Comparison of ENCODE assay signal across 7 cellular contexts in the genomic region with DNA sequence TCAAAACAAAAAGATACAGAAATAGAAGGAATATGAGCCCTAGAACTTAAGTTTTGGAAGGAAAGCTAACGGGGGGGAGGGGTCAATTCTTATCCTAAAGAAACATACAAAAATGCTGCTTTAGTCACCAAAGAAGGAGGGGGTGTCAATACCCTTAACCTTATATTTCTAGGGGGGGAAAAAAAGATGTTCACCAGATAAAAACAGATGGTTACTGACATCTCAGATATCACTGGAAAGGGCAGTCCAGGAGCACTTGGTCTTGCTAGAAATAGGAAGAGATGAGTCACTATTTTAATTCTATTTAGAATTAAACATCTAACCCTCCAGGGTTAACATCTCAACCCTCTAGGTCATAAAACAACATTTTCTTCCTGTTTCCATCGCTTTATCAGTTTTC. TPM values are rescaled to one million over a fixed set of nuclear protein-coding genes. Genes with fewer than 3 reads are reported as not detected.
DNase-seq lines count a peak whose midpoint lies in the region; ATAC-seq lines count a peak whose summit lies in the region.

No MANE protein-coding gene starts in this region.

- peak overlapping the region; percentile 91 for H3K4me3 Mint-ChIP-seq in activated CD4-positive, alpha-beta memory T cell treated with anti-CD3 and anti-CD28 coated beads for 36 hours
- peak overlapping the region; percentile 89 to 93 for H3K4me3 Mint-ChIP-seq in stimulated activated naive B cell treated with anti-CD40 and anti-IgM and Interleukin-4, amounts not matched to agents 10 μg/mL and 1 μg/mL and 100 μg/mL, for 72 hours

- no peak overlapping the region for H3K9ac ChIP-seq in HUES48 (ENCODE audit: low read depth, low read length)
- H3K9ac ChIP-seq in iPS-15b (ENCODE audit: low read depth, low read length) = no peak overlapping the region

- H3K27ac ChIP-seq in HUES48 (ENCODE audit: low read depth, low read length) = peak overlapping the region; percentile 87

- CTCF ChIA-PET in activated CD4-positive, alpha-beta memory T cell treated with anti-CD3 and anti-CD28 coated beads for 36 hours (lab: Charles Lee) = interaction anchor here (1.8 to 12.8 kb wide), 8 partner anchors 9 to 53 kb away, joined by 5 to 364 read pairs (median 32); a partner anchor contains a TSS

- peaks cover 22% of the 10 kb centered on the region for H3K36me3 Mint-ChIP-seq in activated CD4-positive, alpha-beta memory T cell treated with anti-CD3 and anti-CD28 coated beads for 36 hours
- peaks cover 23 to 42% of the 10 kb centered on the region in 2 donors for H3K36me3 Mint-ChIP-seq in stimulated activated naive B cell treated with anti-CD40 and anti-IgM and Interleukin-4, amounts not matched to agents 10 μg/mL and 1 μg/mL and 100 μg/mL, for 72 hours

- H3K36me3 ChIP-seq in HUES48 (ENCODE audit: control insufficient read depth, insufficient read depth, low read length) = peaks cover 30% of the 10 kb centered on the region
- no peaks in the 10 kb centered on the region for H3K36me3 ChIP-seq in iPS-15b (ENCODE audit: control insufficient read depth, insufficient read depth, low read length)

- no peak for ATAC-seq in stimulated activated naive B cell treated with anti-CD40 and anti-IgM and Interleukin-4, amounts not matched to agents 10 μg/mL and 1 μg/mL and 100 μg/mL, for 72 hours (replicated peaks)
- ATAC-seq in HG02884 (IDR thresholded peaks at IDR 0.05; ENCODE audit: unreplicated experiment) = no peak

- no peak for DNase-seq in activated CD4-positive, alpha-beta memory T cell treated with anti-CD3 and anti-CD28 coated beads for 36 hours
- no peak for DNase-seq in stimulated activated naive B cell treated with anti-CD40 and anti-IgM and Interleukin-4, amounts not matched to agents 10 μg/mL and 1 μg/mL and 100 μg/mL, for 72 hours
- DNase-seq in NCI-H748 (lab: John Stamatoyannopoulos, UW; ENCODE audit: unreplicated experiment) = no peak
- no peak for DNase-seq in DMS53 treated with DMSO at 0.1 percent for 48 hours (lab: John Stamatoyannopoulos, UW; ENCODE audit: unreplicated experiment)

- no peaks in the 10 kb centered on the region for H3K9me3 ChIP-seq in HUES48 (ENCODE audit: control insufficient read depth, insufficient read depth, low read length)
- H3K9me3 ChIP-seq in iPS-15b (ENCODE audit: control insufficient read depth, insufficient read depth, low read length) = no peaks in the 10 kb centered on the region

- H3K4me1 ChIP-seq in HUES48 (ENCODE audit: control insufficient read depth, insufficient read depth, low read length) (peaks cover 40% of the 10 kb centered on the region), iPS-15b (ENCODE audit: control insufficient read depth, insufficient read depth, low read length) (peaks cover 15% of the 10 kb centered on the region)

- H3K4me3 ChIP-seq in HUES48 (ENCODE audit: low read depth, low read length) (peak overlapping the region; percentile 77), iPS-15b (ENCODE audit: low read depth, low read length) (peak overlapping the region; percentile 42)

- peaks cover 59% of the 10 kb centered on the region for H3K4me1 Mint-ChIP-seq in activated CD4-positive, alpha-beta memory T cell treated with anti-CD3 and anti-CD28 coated beads for 36 hours (ENCODE audit: low read depth)
- peaks cover 37 to 68% of the 10 kb centered on the region in 2 donors for H3K4me1 Mint-ChIP-seq in stimulated activated naive B cell treated with anti-CD40 and anti-IgM and Interleukin-4, amounts not matched to agents 10 μg/mL and 1 μg/mL and 100 μg/mL, for 72 hours

- H3K27ac Mint-ChIP-seq in activated CD4-positive, alpha-beta memory T cell treated with anti-CD3 and anti-CD28 coated beads for 36 hours = peak overlapping the region; percentile 98
- H3K27ac Mint-ChIP-seq in stimulated activated naive B cell treated with anti-CD40 and anti-IgM and Interleukin-4, amounts not matched to agents 10 μg/mL and 1 μg/mL and 100 μg/mL, for 72 hours = peak overlapping the region; percentile 91

- H3K27me3 ChIP-seq in HUES48 (ENCODE audit: control insufficient read depth, insufficient read depth, low read length) (no peaks in the 10 kb centered on the region), iPS-15b (ENCODE audit: control insufficient read depth, insufficient read depth, low read length) (no peaks in the 10 kb centered on the region)

- no peaks in the 10 kb centered on the region for H3K9me3 Mint-ChIP-seq in activated CD4-positive, alpha-beta memory T cell treated with anti-CD3 and anti-CD28 coated beads for 36 hours
- H3K9me3 Mint-ChIP-seq in stimulated activated naive B cell treated with anti-CD40 and anti-IgM and Interleukin-4, amounts not matched to agents 10 μg/mL and 1 μg/mL and 100 μg/mL, for 72 hours = no peaks in the 10 kb centered on the region

- intact Hi-C loops in activated CD4-positive, alpha-beta memory T cell treated with anti-CD3 and anti-CD28 coated beads for 36 hours (cut with micrococcal nuclease) = loop anchor here (10.0 kb wide), 1 partner anchor 478 kb away; no protein-coding TSS in a partner anchor

- no peaks in the 10 kb centered on the region for H3K27me3 Mint-ChIP-seq in activated CD4-positive, alpha-beta memory T cell treated with anti-CD3 and anti-CD28 coated beads for 36 hours
- H3K27me3 Mint-ChIP-seq in stimulated activated naive B cell treated with anti-CD40 and anti-IgM and Interleukin-4, amounts not matched to agents 10 μg/mL and 1 μg/mL and 100 μg/mL, for 72 hours = no peaks in the 10 kb centered on the region

- POLR2A ChIA-PET in activated CD4-positive, alpha-beta memory T cell treated with anti-CD3 and anti-CD28 coated beads for 36 hours (lab: Charles Lee) = interaction anchor here (1.4 to 6.6 kb wide), 5 partner anchors 8 to 30 kb away, joined by 4 to 51 read pairs (median 10); a partner anchor contains a TSS

RNA-seq across cellular contexts. Expression of a gene that starts 1.7 kb away (rescaled TPM):
- total RNA-seq in activated CD4-positive, alpha-beta memory T cell treated with anti-CD3 and anti-CD28 coated beads for 36 hours = 100 to 1,000 TPM; 225 to 227 TPM

RNA-seq across cellular contexts. Expression of a gene that starts 19.5 kb away (rescaled TPM):
- 10 to 100 TPM; 65.2 to 71.5 TPM for total RNA-seq in activated CD4-positive, alpha-beta memory T cell treated with anti-CD3 and anti-CD28 coated beads for 36 hours

RNA-seq across cellular contexts. Expression of a gene that starts 19.7 kb away (rescaled TPM):
- total RNA-seq in activated CD4-positive, alpha-beta memory T cell treated with anti-CD3 and anti-CD28 coated beads for 36 hours = 10 to 100 TPM; 17.8 to 17.9 TPM

RNA-seq across cellular contexts. Expression of a gene that starts 34.1 kb away (rescaled TPM):
- total RNA-seq in activated CD4-positive, alpha-beta memory T cell treated with anti-CD3 and anti-CD28 coated beads for 36 hours = 10 to 100 TPM; 40.1 to 46.0 TPM
